Comparison of ENCODE assay signal across 7 cellular contexts in the genomic region with DNA sequence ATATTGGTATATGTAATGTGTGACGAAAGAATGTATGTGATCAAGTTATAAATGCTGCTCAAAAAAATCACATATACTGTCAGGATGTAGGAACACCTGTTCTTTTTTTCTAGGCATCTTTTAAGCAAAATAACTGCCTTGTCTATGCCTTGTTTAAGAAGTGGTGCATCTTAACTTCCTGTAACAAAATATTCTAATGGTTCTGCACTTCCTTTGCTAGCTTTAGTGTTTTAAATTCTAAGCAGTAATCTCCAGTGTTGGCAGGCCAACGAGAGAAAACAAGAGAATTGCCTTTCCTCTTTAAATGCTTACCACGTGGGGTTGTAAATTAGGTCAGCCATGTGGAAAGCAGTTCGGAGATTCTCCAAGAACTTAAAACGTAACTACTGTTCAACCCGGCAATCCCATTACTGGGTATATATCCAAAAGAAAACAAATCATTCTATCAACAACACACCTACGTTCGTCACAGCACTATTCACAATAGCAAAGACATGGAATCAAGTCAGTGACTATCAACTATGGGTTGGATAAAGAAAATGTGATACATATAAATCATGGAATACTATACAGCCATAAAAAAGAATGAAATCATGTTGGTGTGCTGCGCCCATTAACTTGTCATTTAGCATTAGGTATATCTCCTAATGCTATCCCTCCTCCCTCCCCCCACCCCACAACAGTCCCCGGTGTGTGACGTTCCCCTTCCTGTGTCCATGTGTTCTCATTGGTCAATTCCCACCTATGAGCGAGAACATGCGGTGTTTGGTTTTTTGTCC.
A peak's percentile ranks its signal among the peaks of the same experiment; 100 is the strongest.
DNase-seq lines count a peak whose midpoint lies in the region; ATAC-seq and TF ChIP-seq lines count a peak whose summit lies in the region.
"Not testable (repeated sequence)": the region's sequence is repeated elsewhere in the genome, so short reads cannot be mapped to it uniquely, and the experiment has no call there.

No MANE protein-coding gene starts in this region.

- POLR2A ChIA-PET in HEK293 (lab: Yijun Ruan, JAX); T-cell (lab: Charles Lee); naive thymus-derived CD8-positive, alpha-beta T cell (lab: Charles Lee): not testable (repeated sequence)

- peak overlapping the region; percentile 57; the same call in 1 of the 2 replicates for H3K27ac ChIP-seq in DND-41 (ENCODE audit: low read length)
- H3K27ac ChIP-seq in HEK293 (ENCODE audit: extremely low read depth, low read depth, low read length), result not testable (repeated sequence)

- not testable (repeated sequence) for H4K20me1 ChIP-seq in DND-41 (ENCODE audit: insufficient read depth, low read length)

- DNase-seq in Ammon's horn (ENCODE audit: low spot score) (peak; percentile 16), globus pallidus (ENCODE audit: low spot score) (peak; percentile 13), medulla oblongata (ENCODE audit: extremely low spot score) (peak; percentile 13)
- not testable (repeated sequence) for DNase-seq in DND-41, T-cell
- DNase-seq in naive thymus-derived CD8-positive, alpha-beta T cell, result peak in 4 of 10 donors; percentile 7 to 56 (median 36)

- H3K4me3 ChIP-seq in DND-41 (ENCODE audit: low read depth in 1 of 2, low read length in 2 of 2); HEK293 (ENCODE audit: low read depth, low read length): not testable (repeated sequence)

- ATAC-seq in DND-41 (ENCODE audit: insufficient read depth, low read depth) (peak; percentile 62), T-cell (replicated peaks in 1 of 4) (peak; percentile 31 to 88 (median 54))
- ATAC-seq in naive thymus-derived CD8-positive, alpha-beta T cell, result peak; percentile 53 to 91

- not testable (repeated sequence) for H3K79me2 ChIP-seq in DND-41 (ENCODE audit: insufficient read depth, low read length)

- CTCF ChIA-PET in HEK293 (lab: Yijun Ruan, JAX), result interaction anchor here (0.7 to 0.8 kb wide), 3 partner anchors 93 to 851 kb away, joined by 3 to 4 read pairs (median 4); a partner anchor contains a TSS
- CTCF ChIA-PET in T-cell (lab: Charles Lee), result interaction anchor here (0.6 to 1.2 kb wide), 3 partner anchors 9 to 277 kb away, joined by 3 to 4 read pairs (median 3); no protein-coding TSS in a partner anchor

- not testable (repeated sequence) for H3K9ac ChIP-seq in DND-41 (ENCODE audit: low read depth, low read length)

- H3K4me3 Mint-ChIP-seq in T-cell, result peak overlapping the region in 1 of 3 donors; percentile 20
- H3K4me3 Mint-ChIP-seq in naive thymus-derived CD8-positive, alpha-beta T cell, result peak overlapping the region in 5 of 10 donors; percentile 3 to 39 (median 27)

- not testable (repeated sequence) for TF ChIP-seq CTCF in DND-41 (IDR thresholded peaks at IDR 0.05; ENCODE audit: borderline replicate concordance, extremely low read depth, low read length, poor library complexity, severe bottlenecking); HEK293 (tag by site-specific recombination; IDR thresholded peaks at IDR 0.05)

- not testable (repeated sequence) for H3K36me3 Mint-ChIP-seq in T-cell; naive thymus-derived CD8-positive, alpha-beta T cell

- 0 out of 2 replicates have a peak overlapping the region, but pooled peaks have one; percentile 2 for H2AFZ ChIP-seq in DND-41 (ENCODE audit: low read depth, low read length)

- peaks cover 10 to 14% (median 12%) of the 10 kb centered on the region in 3 donors for H3K4me1 Mint-ChIP-seq in T-cell
- peaks cover 3 to 18% (median 12%) of the 10 kb centered on the region in 4 donors for H3K4me1 Mint-ChIP-seq in naive thymus-derived CD8-positive, alpha-beta T cell

- H3K27me3 Mint-ChIP-seq in T-cell; naive thymus-derived CD8-positive, alpha-beta T cell: not testable (repeated sequence)

- H3K27ac Mint-ChIP-seq in T-cell, result peak overlapping the region in 1 of 2 donors; percentile 36
- H3K27ac Mint-ChIP-seq in naive thymus-derived CD8-positive, alpha-beta T cell, result peak overlapping the region in 9 of 10 donors; percentile 49 to 92 (median 80)

- H3K4me2 ChIP-seq in DND-41 (ENCODE audit: insufficient read depth, low read length), result not testable (repeated sequence)

- H3K9me3 ChIP-seq in DND-41 (ENCODE audit: insufficient read depth, low read length, severe bottlenecking); HEK293 (ENCODE audit: control insufficient read depth, insufficient read depth, low read depth, low read length): not testable (repeated sequence)

- not testable (repeated sequence) for H3K36me3 ChIP-seq in DND-41 (ENCODE audit: insufficient read depth, low read length); HEK293 (ENCODE audit: control insufficient read depth in 2 of 2, insufficient read depth in 1 of 2, low read length in 2 of 2)

- not testable (repeated sequence) for H3K27me3 ChIP-seq in DND-41 (ENCODE audit: insufficient read depth, low read length, poor library complexity)

- H3K4me1 ChIP-seq in DND-41 (ENCODE audit: insufficient read depth, low read length), result peaks cover 15% of the 10 kb centered on the region
- not testable (repeated sequence) for H3K4me1 ChIP-seq in HEK293 (ENCODE audit: control insufficient read depth, insufficient read depth, low read length)

- not testable (repeated sequence) for H3K9me3 Mint-ChIP-seq in T-cell; naive thymus-derived CD8-positive, alpha-beta T cell

TF ChIP-seq in HEK293, 187 proteins besides CTCF, POLR2A, EP300 and RAD21:
- TF ChIP-seq ZNF146 (tag by site-specific recombination; IDR thresholded peaks at IDR 0.05), result peak; percentile 85
